ENCODE assay signal across 18 cellular contexts in the genomic region with DNA sequence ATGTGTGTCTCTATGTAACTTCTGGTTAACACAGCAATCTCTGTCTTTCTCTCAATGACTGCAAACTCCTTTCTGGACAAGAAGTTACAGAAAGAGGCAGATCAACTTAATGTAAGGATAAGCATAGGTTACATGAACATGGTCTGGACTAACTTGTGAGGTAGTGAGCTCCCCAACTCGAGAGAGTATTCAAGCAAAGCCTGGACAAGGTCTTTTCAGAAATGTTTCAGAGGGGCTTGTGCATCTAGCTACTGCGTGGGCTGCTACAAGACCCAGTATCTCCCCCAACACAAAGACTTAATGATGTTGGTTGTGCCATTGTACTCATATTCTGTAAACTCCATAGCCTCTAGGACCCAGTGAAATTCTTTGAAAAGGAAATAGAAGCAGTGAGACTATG.
"Had no signal": no experiment of that assay in that cellular context is flagged by ENCODE, and none has a peak within 500 bp of the region (broad histone marks: within the 10 kb centered on the region; RNA-seq: fewer than 3 reads in every experiment).

No MANE protein-coding gene starts in this region.

- H3K4me3 ChIP-seq: adrenal gland, breast epithelium, coronary artery had no signal

- H3K4me3 Mint-ChIP-seq: activated CD8-positive, alpha-beta T cell treated with anti-CD3 and anti-CD28 coated beads, Interleukin-2, amount 10 ng/mL, durations not matched to agents 7 days and 5 days; activated naive CD8-positive, alpha-beta T cell treated with anti-CD3 and anti-CD28 coated beads, Interleukin-2, amount 10 ng/mL, durations not matched to agents 7 days and 5 days; T-helper 17 cell had no signal

- H3K27ac ChIP-seq: adrenal gland, breast epithelium, coronary artery had no signal

- H3K36me3 ChIP-seq: adrenal gland, breast epithelium had no signal

- ATAC-seq: activated CD8-positive, alpha-beta T cell treated with anti-CD3 and anti-CD28 coated beads, Interleukin-2, amount 10 ng/mL, durations not matched to agents 7 days and 5 days; T-helper 17 cell had no signal

- H3K36me3 Mint-ChIP-seq: activated naive CD8-positive, alpha-beta T cell treated with anti-CD3 and anti-CD28 coated beads, Interleukin-2, amount 10 ng/mL, durations not matched to agents 7 days and 5 days had no signal

- H3K27me3 Mint-ChIP-seq: activated naive CD8-positive, alpha-beta T cell treated with anti-CD3 and anti-CD28 coated beads, Interleukin-2, amount 10 ng/mL, durations not matched to agents 7 days and 5 days; T-helper 17 cell had no signal

- H3K9me3 ChIP-seq: adrenal gland, breast epithelium had no signal

- H3K27me3 ChIP-seq: adrenal gland, breast epithelium had no signal

- DNase-seq: activated CD4-positive, alpha-beta T cell treated with anti-CD3 and anti-CD28 coated beads for 48 hours; activated CD4-positive, alpha-beta T cell treated with anti-CD3 and anti-CD28 coated beads, Interleukin-2, amount 50 U/mL, for 4 hours; activated CD4-positive, CD25-positive, alpha-beta regulatory T cell treated with anti-CD3 and anti-CD28 coated beads, Interleukin-2, amount 50 U/mL, for 72 hours; activated CD8-positive, alpha-beta memory T cell treated with anti-CD3 and anti-CD28 coated beads, Interleukin-2, amount 50 U/mL, for 48 hours; activated CD8-positive, alpha-beta T cell treated with anti-CD3 and anti-CD28 coated beads, Interleukin-2, amount 10 ng/mL, durations not matched to agents 7 days and 5 days; activated naive CD4-positive, alpha-beta T cell treated with anti-CD3 and anti-CD28 coated beads, Interleukin-2, amount 50 U/mL, for 16 hours; activated naive CD8-positive, alpha-beta T cell treated with anti-CD3 and anti-CD28 coated beads, Interleukin-2, amount 10 ng/mL, durations not matched to agents 7 days and 5 days; activated T-cell treated with anti-CD3 and anti-CD28 coated beads, Interleukin-2, amount 50 U/mL, for 1 hour; NCI-H1092; NCI-H1417 treated with DMSO at 0.1 percent for 48 hours; NCI-H1694 treated with DMSO at 0.1 percent for 48 hours; NCI-H2081 treated with DMSO at 0.1 percent for 48 hours; NCI-H446; SIG-M5; T-helper 17 cell had no signal

- H3K9me3 Mint-ChIP-seq: activated naive CD8-positive, alpha-beta T cell treated with anti-CD3 and anti-CD28 coated beads, Interleukin-2, amount 10 ng/mL, durations not matched to agents 7 days and 5 days had no signal

- H3K27ac Mint-ChIP-seq: activated CD8-positive, alpha-beta T cell treated with anti-CD3 and anti-CD28 coated beads, Interleukin-2, amount 10 ng/mL, durations not matched to agents 7 days and 5 days; activated naive CD8-positive, alpha-beta T cell treated with anti-CD3 and anti-CD28 coated beads, Interleukin-2, amount 10 ng/mL, durations not matched to agents 7 days and 5 days; T-helper 17 cell had no signal
